ENCODE assay signal across 9 cellular contexts in genomic region chr14:61460853-61461611, GRCh38.
DNase-seq lines count a peak whose midpoint lies in the region; ATAC-seq and TF ChIP-seq lines count a peak whose summit lies in the region.
"Had no signal": no experiment of that assay in that cellular context is flagged by ENCODE, and none has a peak within 500 bp of the region (broad histone marks: within the 10 kb centered on the region; RNA-seq: fewer than 3 reads in every experiment).

No MANE protein-coding gene starts in this region.

- DNase-seq in NCI-H510A treated with DMSO at 0.1 percent for 48 hours (lab: John Stamatoyannopoulos, UW) (peak; percentile 58), nephron progenitor cell (no peak), superior temporal gyrus (ENCODE audit: extremely low spot score) (no peak)
- DNase-seq in natural killer cell treated with Interleukin-12 subunit alpha and Interleukin-12 subunit beta and Interleukin-15 and Interleukin-18, amount 100 ng/mL, for 72 hours (ENCODE audit: low spot score), result no peak

- H3K36me3 ChIP-seq in HEK293 (ENCODE audit: control insufficient read depth in 2 of 2, insufficient read depth in 1 of 2, low read length in 2 of 2), result peaks cover 0 to 21% of the 10 kb centered on the region in 2 experiments; a peak in 1 of 3 replicates
- H3K36me3 ChIP-seq: SJSA1 had no signal

- H3K27me3 Mint-ChIP-seq in activated naive CD4-positive, alpha-beta T cell treated with anti-CD3 and anti-CD28 coated beads, Interleukin-2, amount 50 U/mL, for 24 hours, result no peaks in the 10 kb centered on the region
- H3K27me3 Mint-ChIP-seq in natural killer cell treated with Interleukin-12 subunit alpha and Interleukin-12 subunit beta and Interleukin-15 and Interleukin-18, amount 100 ng/mL, for 72 hours, result no peaks in the 10 kb centered on the region
- H3K27me3 Mint-ChIP-seq in nephron progenitor cell (ENCODE audit: low read depth, poor library complexity), result peaks cover 3% of the 10 kb centered on the region

- peaks cover 49% of the 10 kb centered on the region for H3K36me3 Mint-ChIP-seq in activated naive CD4-positive, alpha-beta T cell treated with anti-CD3 and anti-CD28 coated beads, Interleukin-2, amount 50 U/mL, for 24 hours
- H3K36me3 Mint-ChIP-seq in natural killer cell treated with Interleukin-12 subunit alpha and Interleukin-12 subunit beta and Interleukin-15 and Interleukin-18, amount 100 ng/mL, for 72 hours, result peaks cover 63% of the 10 kb centered on the region
- H3K36me3 Mint-ChIP-seq in nephron progenitor cell (ENCODE audit: low read depth), result no peaks in the 10 kb centered on the region

- peaks cover 10% of the 10 kb centered on the region for H3K4me1 ChIP-seq in HEK293 (ENCODE audit: control insufficient read depth, insufficient read depth, low read length)

- TF ChIP-seq CTCF in HEK293 (tag by site-specific recombination; IDR thresholded peaks at IDR 0.05), result no peak
- TF ChIP-seq CTCF in nephron progenitor cell (IDR thresholded peaks at IDR 0.05), result no peak

- H3K9me3 Mint-ChIP-seq in activated naive CD4-positive, alpha-beta T cell treated with anti-CD3 and anti-CD28 coated beads, Interleukin-2, amount 50 U/mL, for 24 hours, result no peaks in the 10 kb centered on the region
- peaks cover 9% of the 10 kb centered on the region for H3K9me3 Mint-ChIP-seq in natural killer cell treated with Interleukin-12 subunit alpha and Interleukin-12 subunit beta and Interleukin-15 and Interleukin-18, amount 100 ng/mL, for 72 hours
- H3K9me3 Mint-ChIP-seq in nephron progenitor cell, result peaks cover 10% of the 10 kb centered on the region

- H3K4me3 ChIP-seq in HEK293 (ENCODE audit: low read depth, low read length), result no peak overlapping the region
- H3K4me3 ChIP-seq: SJSA1 had no signal

- peak overlapping the region; percentile 93 for H3K27ac Mint-ChIP-seq in activated naive CD4-positive, alpha-beta T cell treated with anti-CD3 and anti-CD28 coated beads, Interleukin-2, amount 50 U/mL, for 24 hours
- H3K27ac Mint-ChIP-seq in natural killer cell treated with Interleukin-12 subunit alpha and Interleukin-12 subunit beta and Interleukin-15 and Interleukin-18, amount 100 ng/mL, for 72 hours, result no peak overlapping the region
- no peak overlapping the region for H3K27ac Mint-ChIP-seq in nephron progenitor cell

- POLR2A ChIA-PET in HEK293 (lab: Yijun Ruan, JAX), result interaction anchor here (0.7 kb wide), 1 partner anchor 666 kb away, joined by 3 read pairs; no protein-coding TSS in a partner anchor

- CTCF ChIA-PET in HEK293 (lab: Yijun Ruan, JAX), result interaction anchor here (0.6 to 3.5 kb wide), 20 partner anchors 9 to 667 kb away, joined by 3 to 67 read pairs (median 4); partner anchors contain the start of gene SNAPC1

- no peaks in the 10 kb centered on the region for H3K9me3 ChIP-seq in HEK293 (ENCODE audit: control insufficient read depth, insufficient read depth, low read depth, low read length)
- H3K9me3 ChIP-seq: SJSA1 had no signal

- no peak overlapping the region for H3K27ac ChIP-seq in HEK293 (ENCODE audit: extremely low read depth, low read depth, low read length)
- H3K27ac ChIP-seq: SJSA1 had no signal

- H3K4me1 Mint-ChIP-seq in activated naive CD4-positive, alpha-beta T cell treated with anti-CD3 and anti-CD28 coated beads, Interleukin-2, amount 50 U/mL, for 24 hours, result peaks cover 80% of the 10 kb centered on the region
- peaks cover 78 to 80% of the 10 kb centered on the region in 2 donors for H3K4me1 Mint-ChIP-seq in natural killer cell treated with Interleukin-12 subunit alpha and Interleukin-12 subunit beta and Interleukin-15 and Interleukin-18, amount 100 ng/mL, for 72 hours (ENCODE audit: low read depth in 2 of 2)
- peaks cover 17% of the 10 kb centered on the region for H3K4me1 Mint-ChIP-seq in nephron progenitor cell

- H3K4me3 Mint-ChIP-seq in activated naive CD4-positive, alpha-beta T cell treated with anti-CD3 and anti-CD28 coated beads, Interleukin-2, amount 50 U/mL, for 24 hours, result peak overlapping the region; percentile 20
- H3K4me3 Mint-ChIP-seq in natural killer cell treated with Interleukin-12 subunit alpha and Interleukin-12 subunit beta and Interleukin-15 and Interleukin-18, amount 100 ng/mL, for 72 hours, result peak overlapping the region; percentile 55
- no peak overlapping the region for H3K4me3 Mint-ChIP-seq in nephron progenitor cell

- peak; percentile 53 to 55 for ATAC-seq in natural killer cell treated with Interleukin-12 subunit alpha and Interleukin-12 subunit beta and Interleukin-15 and Interleukin-18, amount 100 ng/mL, for 72 hours
- ATAC-seq in GM18907 (IDR thresholded peaks at IDR 0.05; ENCODE audit: unreplicated experiment), result no peak
- no peak for ATAC-seq in GM21526 (IDR thresholded peaks at IDR 0.05; ENCODE audit: low FRiP score, unreplicated experiment)

TF ChIP-seq in HEK293, 187 proteins besides CTCF, POLR2A, EP300 and RAD21:
- TF ChIP-seq PATZ1 (tag by site-specific recombination; IDR thresholded peaks at IDR 0.05), result 0 out of 2 replicates have a peak, but pooled peaks have one; percentile 20
- peak; percentile 72; the same call in 1 of the 2 replicates for TF ChIP-seq ZNF449 (tag by site-specific recombination; IDR thresholded peaks at IDR 0.05)
- TF ChIP-seq ZNF112 (tag by site-specific recombination; IDR thresholded peaks at IDR 0.05), result no peak
- peak; percentile 91 for TF ChIP-seq PRDM4 (tag by site-specific recombination; IDR thresholded peaks at IDR 0.05)
- no peak for TF ChIP-seq ZFP3 (tag by site-specific recombination; IDR thresholded peaks at IDR 0.05; ENCODE audit: low read depth)
- TF ChIP-seq ZBTB26 (tag by site-specific recombination; optimal IDR thresholded peaks at IDR 0.05), result no peak
- 0 out of 2 replicates have a peak, but pooled peaks have one; percentile 15 for TF ChIP-seq GLIS1 (tag by site-specific recombination; IDR thresholded peaks at IDR 0.05)
- TF ChIP-seq ZNF155 (tag by site-specific recombination; IDR thresholded peaks at IDR 0.05), result no peak
- TF ChIP-seq YY2 (tag by site-specific recombination; IDR thresholded peaks at IDR 0.05), result no peak

Comparison
In these comparisons a context has a peak if more than half of its experiments do, and no peak if none do; other contexts are left out.
1. ATAC-seq: peak in natural killer cell treated with Interleukin-12 subunit alpha and Interleukin-12 subunit beta and Interleukin-15 and Interleukin-18, amount 100 ng/mL, for 72 hours (2 of 2); none in GM18907 (single experiment) and GM21526 (single experiment).